Comparison of ENCODE assay signal across 8 cellular contexts in the genomic region with DNA sequence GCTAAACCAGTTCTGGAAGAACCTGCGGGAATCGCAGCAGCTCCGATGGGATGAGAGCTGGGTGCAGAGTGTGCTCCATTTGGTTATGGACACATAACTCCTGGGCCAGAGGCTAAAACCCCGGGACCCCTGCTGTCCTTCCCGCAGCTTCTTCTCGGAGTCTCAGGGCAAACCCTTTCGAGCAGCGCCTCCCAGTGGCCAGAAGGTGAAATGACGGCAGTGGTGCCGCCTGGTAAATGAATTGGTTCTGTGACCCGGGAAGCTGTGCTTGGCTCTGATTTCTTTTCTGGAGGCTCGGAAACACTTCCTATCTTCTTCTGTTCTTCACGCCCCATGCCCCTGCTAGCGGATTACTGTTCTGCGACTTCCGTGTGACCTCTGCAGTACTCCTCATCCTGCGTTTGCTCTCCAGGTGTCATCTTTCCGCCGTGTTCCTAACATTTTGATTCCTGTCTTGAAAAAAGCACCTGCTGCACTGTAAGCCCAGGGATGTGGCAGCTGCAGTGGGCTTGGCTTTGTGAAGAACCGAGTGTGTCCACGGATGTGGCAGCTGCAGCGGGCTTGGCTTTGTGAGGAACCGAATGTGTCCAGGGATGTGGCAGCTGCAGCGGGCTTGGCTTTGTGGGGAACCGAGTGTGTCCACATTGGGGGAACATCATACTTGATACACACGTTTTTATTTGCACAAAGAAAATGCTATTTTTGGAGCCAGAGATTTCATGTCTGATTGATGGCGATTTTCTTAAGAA.
A peak's percentile ranks its signal among the peaks of the same experiment; 100 is the strongest.
DNase-seq lines count a peak whose midpoint lies in the region; ATAC-seq and TF ChIP-seq lines count a peak whose summit lies in the region.
"Not testable (repeated sequence)": the region's sequence is repeated elsewhere in the genome, so short reads cannot be mapped to it uniquely, and the experiment has no call there.

No MANE protein-coding gene starts in this region.

- POLR2A ChIA-PET in activated CD8-positive, alpha-beta T cell treated with anti-CD3 and anti-CD28 coated beads, Interleukin-2, amount 10 ng/mL, durations not matched to agents 7 days and 5 days (lab: Charles Lee); MCF 10A (lab: Yijun Ruan, JAX): not testable (repeated sequence)

- CTCF ChIA-PET in activated CD8-positive, alpha-beta T cell treated with anti-CD3 and anti-CD28 coated beads, Interleukin-2, amount 10 ng/mL, durations not matched to agents 7 days and 5 days (lab: Charles Lee) = interaction anchor here (0.8 to 0.9 kb wide), 2 partner anchors 8 to 162 kb away, joined by 3 read pairs; a partner anchor contains a TSS
- CTCF ChIA-PET in MCF 10A (lab: Yijun Ruan, JAX) = not testable (repeated sequence)

- ATAC-seq in activated CD8-positive, alpha-beta T cell treated with anti-CD3 and anti-CD28 coated beads, Interleukin-2, amount 10 ng/mL, durations not matched to agents 7 days and 5 days; heart left ventricle: not testable (repeated sequence)

- in situ Hi-C loops in KBM-7 (cut with MboI; ENCODE audit: low pct_unique_long_range_greater_than_20kb, low sequenced_read_pairs) = not testable (repeated sequence)

- H3K27me3 Mint-ChIP-seq in activated CD8-positive, alpha-beta T cell treated with anti-CD3 and anti-CD28 coated beads, Interleukin-2, amount 10 ng/mL, durations not matched to agents 7 days and 5 days (ENCODE audit: low read depth); MCF 10A (ENCODE audit: insufficient read depth, unreplicated experiment): not testable (repeated sequence)

- not testable (repeated sequence) for H3K4me3 ChIP-seq in heart left ventricle; osteoblast (ENCODE audit: insufficient read depth, low read length)

- DNase-seq in DMS114 treated with DMSO at 0.1 percent for 48 hours (lab: John Stamatoyannopoulos, UW; ENCODE audit: unreplicated experiment) (peak; percentile 66), KBM-7 (peak; percentile 21), OCI-M1 (lab: John Stamatoyannopoulos, UW) (peak; percentile 63)
- DNase-seq in activated CD8-positive, alpha-beta T cell treated with anti-CD3 and anti-CD28 coated beads, Interleukin-2, amount 10 ng/mL, durations not matched to agents 7 days and 5 days = peak; percentile 60
- DNase-seq in MCF 10A (ENCODE audit: unreplicated experiment); heart left ventricle; osteoblast (ENCODE audit: insufficient read length, low spot score, missing footprints): not testable (repeated sequence)
- peak; percentile 23 for DNase-seq in stimulated activated naive CD4-positive, alpha-beta T cell treated with Interleukin-2 at 50 U/mL for 16 hours (lab: John Stamatoyannopoulos, UW)

- not testable (repeated sequence) for H3K4me2 ChIP-seq in osteoblast (ENCODE audit: insufficient read depth, low read length)

- H3K27me3 ChIP-seq in heart left ventricle; osteoblast (ENCODE audit: insufficient read depth, low read length): not testable (repeated sequence)

- intact Hi-C loops in MCF 10A (cut with micrococcal nuclease) (loop anchor here (2.0 kb wide), 1 partner anchor 164 kb away; a partner anchor contains a TSS), heart left ventricle (cut with DNase I) (loop anchor here in 1 of 10 donors (10.0 kb wide), 1 partner anchor 158 kb away; a partner anchor contains a TSS)

- H3K4me1 Mint-ChIP-seq in activated CD8-positive, alpha-beta T cell treated with anti-CD3 and anti-CD28 coated beads, Interleukin-2, amount 10 ng/mL, durations not matched to agents 7 days and 5 days (ENCODE audit: low read depth) = peaks cover 10% of the 10 kb centered on the region
- H3K4me1 Mint-ChIP-seq in MCF 10A (ENCODE audit: insufficient read depth, unreplicated experiment) = not testable (repeated sequence)

- H3K4me1 ChIP-seq in heart left ventricle; osteoblast (ENCODE audit: insufficient read depth, low read length): not testable (repeated sequence)

- TF ChIP-seq CTCF in MCF 10A (IDR thresholded peaks at IDR 0.05; ENCODE audit: unreplicated experiment) (peak; percentile 70), heart left ventricle (IDR thresholded peaks at IDR 0.05) (peak; percentile 36 to 67 (median 60)), osteoblast (IDR thresholded peaks at IDR 0.05; ENCODE audit: extremely low read depth, low read depth, low read length) (peak; percentile 47)

- not testable (repeated sequence) for H3K9me3 ChIP-seq in heart left ventricle; osteoblast (ENCODE audit: low read depth, low read length)

- BruUV-seq in MCF 10A (replicated peaks; lab: Mats Ljungman, UMichigan) = not testable (repeated sequence)

- H3K36me3 ChIP-seq in heart left ventricle; osteoblast (ENCODE audit: insufficient read depth, low read length): not testable (repeated sequence)

- TF ChIP-seq POLR2A in heart left ventricle (IDR thresholded peaks at IDR 0.05) = not testable (repeated sequence)

- not testable (repeated sequence) for H3K4me3 Mint-ChIP-seq in activated CD8-positive, alpha-beta T cell treated with anti-CD3 and anti-CD28 coated beads, Interleukin-2, amount 10 ng/mL, durations not matched to agents 7 days and 5 days; MCF 10A (ENCODE audit: unreplicated experiment)

- H4K20me1 ChIP-seq in osteoblast (ENCODE audit: insufficient read depth, low read length) = not testable (repeated sequence)

- H3K27ac ChIP-seq in heart left ventricle; osteoblast (ENCODE audit: low read depth, low read length): not testable (repeated sequence)

- not testable (repeated sequence) for H3K9me3 Mint-ChIP-seq in activated CD8-positive, alpha-beta T cell treated with anti-CD3 and anti-CD28 coated beads, Interleukin-2, amount 10 ng/mL, durations not matched to agents 7 days and 5 days (ENCODE audit: insufficient read depth); MCF 10A (ENCODE audit: unreplicated experiment)

- not testable (repeated sequence) for H2AFZ ChIP-seq in osteoblast (ENCODE audit: low read length)

- H3K36me3 Mint-ChIP-seq in activated CD8-positive, alpha-beta T cell treated with anti-CD3 and anti-CD28 coated beads, Interleukin-2, amount 10 ng/mL, durations not matched to agents 7 days and 5 days (ENCODE audit: low read depth); MCF 10A (ENCODE audit: insufficient read depth, unreplicated experiment): not testable (repeated sequence)

- H3K27ac Mint-ChIP-seq in activated CD8-positive, alpha-beta T cell treated with anti-CD3 and anti-CD28 coated beads, Interleukin-2, amount 10 ng/mL, durations not matched to agents 7 days and 5 days; MCF 10A (ENCODE audit: low read depth, unreplicated experiment): not testable (repeated sequence)

- 19 to 25% (median 24%) methylated on average over 23 to 27 of the region's 27 CpGs for WGBS in heart left ventricle, 4 donors

- not testable (repeated sequence) for H3K79me2 ChIP-seq in osteoblast (ENCODE audit: insufficient read depth, low read length)
